Comparison of ENCODE assay signal across 8 cellular contexts in the genomic region with DNA sequence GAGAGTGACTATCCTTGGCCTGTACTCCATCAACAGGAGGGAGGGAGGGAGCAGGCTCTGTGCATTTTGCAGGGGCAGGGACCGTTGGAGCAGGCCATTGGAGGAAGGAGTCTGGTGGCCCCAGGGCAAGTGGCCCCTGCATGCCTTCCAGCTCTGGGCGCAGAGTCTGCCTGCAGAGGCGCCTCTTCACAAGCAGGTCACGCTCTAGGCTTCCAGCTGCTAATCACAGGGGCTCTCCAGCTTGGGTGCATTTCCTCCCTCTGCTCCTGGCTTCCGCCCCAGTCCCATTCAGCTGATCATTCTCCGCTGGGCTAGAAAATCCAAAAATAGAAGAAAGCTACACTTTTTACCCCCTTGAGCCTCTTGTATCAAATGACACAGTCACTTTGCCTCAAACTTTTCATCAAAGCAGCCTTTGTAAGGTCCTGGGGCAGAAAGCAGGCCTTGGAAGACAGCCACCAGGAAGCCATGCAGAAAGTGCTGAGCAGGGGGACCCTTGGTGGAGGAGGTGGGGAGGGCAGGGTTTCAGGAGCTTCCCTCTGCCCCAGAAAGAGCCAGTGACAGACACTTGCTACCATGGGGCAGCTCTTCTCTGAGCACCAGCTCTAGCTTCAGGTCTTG.
DNase-seq lines count a peak whose midpoint lies in the region; ATAC-seq and TF ChIP-seq lines count a peak whose summit lies in the region.

No MANE protein-coding gene starts in this region.

- no peak overlapping the region for H3K4me3 ChIP-seq in retinal pigment epithelial cell (ENCODE audit: low read length)

- ATAC-seq in GM18873 (IDR thresholded peaks at IDR 0.05; ENCODE audit: low FRiP score, unreplicated experiment) = peak; percentile 53
- peak; percentile 73 for ATAC-seq in HG03432 (IDR thresholded peaks at IDR 0.05; ENCODE audit: unreplicated experiment)

- peak; percentile 22 for TF ChIP-seq CTCF in retinal pigment epithelial cell (conservative IDR thresholded peaks at IDR 0.05; ENCODE audit: low read depth, low read length)

- peak; percentile 62 for DNase-seq in germinal center (ENCODE audit: low spot score)
- DNase-seq in retinal pigment epithelial cell (ENCODE audit: low read depth) = peak; percentile 48
- DNase-seq in NCI-H526 (lab: John Stamatoyannopoulos, UW) = no peak
- DNase-seq in NCI-H187 (lab: John Stamatoyannopoulos, UW) = no peak
- no peak for DNase-seq in NCI-H2081 treated with DMSO at 0.1 percent for 48 hours (lab: John Stamatoyannopoulos, UW)
- DNase-seq in NCI-H2081 (lab: John Stamatoyannopoulos, UW) = no peak

Comparison
In these comparisons a context has a peak if more than half of its experiments do, and no peak if none do; other contexts are left out.
1. DNase-seq: peak in germinal center (single experiment) and retinal pigment epithelial cell (single experiment); none in NCI-H526 (0 of 2), NCI-H187 (0 of 2), NCI-H2081 treated with DMSO at 0.1 percent for 48 hours (single experiment) and NCI-H2081 (0 of 2).